ENCODE assay signal across 1 cellular context in the genomic region with DNA sequence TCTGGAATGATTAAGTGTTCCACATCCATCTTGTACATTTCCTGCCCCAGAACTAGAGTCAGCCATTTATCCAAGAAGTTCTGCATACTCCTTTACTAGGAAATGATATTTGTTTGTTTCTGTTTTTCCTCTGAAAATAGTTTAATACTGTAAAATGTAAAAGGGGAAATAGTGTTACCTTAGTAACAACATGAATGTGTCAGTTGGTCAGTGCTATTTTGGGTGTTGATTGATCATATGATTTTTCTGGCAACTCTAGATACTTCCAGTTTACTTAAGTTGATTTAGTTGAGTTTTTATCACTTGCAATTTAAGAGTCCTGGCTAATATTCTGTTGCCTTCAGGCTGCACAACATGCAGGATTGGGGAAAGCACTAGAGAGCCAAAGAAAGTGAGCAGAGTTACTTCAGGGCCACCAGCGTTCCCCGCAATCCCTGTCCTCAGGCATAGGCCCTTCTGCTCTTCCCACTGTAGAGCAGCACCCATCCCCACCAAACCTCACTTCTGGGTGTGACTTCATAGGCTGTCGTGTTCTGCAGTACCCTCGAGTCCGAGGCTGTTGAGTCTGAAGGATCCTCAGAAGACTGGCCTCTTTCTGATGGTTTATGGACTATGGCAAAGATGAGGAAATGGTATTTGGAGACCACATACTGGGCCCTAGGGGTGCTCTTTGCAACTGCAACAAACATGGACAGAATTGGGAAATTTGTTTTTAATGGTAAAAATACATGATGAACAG.
TF ChIP-seq lines count a peak whose summit lies in the region.

No MANE protein-coding gene starts in this region.

TF ChIP-seq in K562, 482 proteins besides CTCF, POLR2A, EP300 and RAD21 (continued from another document):
- TF ChIP-seq, protein P1, sequence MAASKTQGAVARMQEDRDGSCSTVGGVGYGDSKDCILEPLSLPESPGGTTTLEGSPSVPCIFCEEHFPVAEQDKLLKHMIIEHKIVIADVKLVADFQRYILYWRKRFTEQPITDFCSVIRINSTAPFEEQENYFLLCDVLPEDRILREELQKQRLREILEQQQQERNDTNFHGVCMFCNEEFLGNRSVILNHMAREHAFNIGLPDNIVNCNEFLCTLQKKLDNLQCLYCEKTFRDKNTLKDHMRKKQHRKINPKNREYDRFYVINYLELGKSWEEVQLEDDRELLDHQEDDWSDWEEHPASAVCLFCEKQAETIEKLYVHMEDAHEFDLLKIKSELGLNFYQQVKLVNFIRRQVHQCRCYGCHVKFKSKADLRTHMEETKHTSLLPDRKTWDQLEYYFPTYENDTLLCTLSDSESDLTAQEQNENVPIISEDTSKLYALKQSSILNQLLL (CRISPR knock-in tag; IDR thresholded peaks at IDR 0.05; ENCODE audit: borderline replicate concordance), result no peak
- TF ChIP-seq JUND (IDR thresholded peaks at IDR 0.05; ENCODE audit: borderline replicate concordance, low read depth, low read length) (no peak), JUND (tag; IDR thresholded peaks at IDR 0.05; ENCODE audit: borderline replicate concordance, low read depth, low read length) (no peak), ELF2 (CRISPR knock-in tag; IDR thresholded peaks at IDR 0.05) (no peak), ERF (CRISPR knock-in tag; IDR thresholded peaks at IDR 0.05) (no peak), GTF2E2 (tag; IDR thresholded peaks at IDR 0.05) (no peak), HSF4 (CRISPR knock-in tag; IDR thresholded peaks at IDR 0.05; ENCODE audit: borderline replicate concordance) (no peak), MYNN (IDR thresholded peaks at IDR 0.05) (no peak), MYNN (CRISPR knock-in tag; IDR thresholded peaks at IDR 0.05) (no peak)
- TF ChIP-seq, protein P2, sequence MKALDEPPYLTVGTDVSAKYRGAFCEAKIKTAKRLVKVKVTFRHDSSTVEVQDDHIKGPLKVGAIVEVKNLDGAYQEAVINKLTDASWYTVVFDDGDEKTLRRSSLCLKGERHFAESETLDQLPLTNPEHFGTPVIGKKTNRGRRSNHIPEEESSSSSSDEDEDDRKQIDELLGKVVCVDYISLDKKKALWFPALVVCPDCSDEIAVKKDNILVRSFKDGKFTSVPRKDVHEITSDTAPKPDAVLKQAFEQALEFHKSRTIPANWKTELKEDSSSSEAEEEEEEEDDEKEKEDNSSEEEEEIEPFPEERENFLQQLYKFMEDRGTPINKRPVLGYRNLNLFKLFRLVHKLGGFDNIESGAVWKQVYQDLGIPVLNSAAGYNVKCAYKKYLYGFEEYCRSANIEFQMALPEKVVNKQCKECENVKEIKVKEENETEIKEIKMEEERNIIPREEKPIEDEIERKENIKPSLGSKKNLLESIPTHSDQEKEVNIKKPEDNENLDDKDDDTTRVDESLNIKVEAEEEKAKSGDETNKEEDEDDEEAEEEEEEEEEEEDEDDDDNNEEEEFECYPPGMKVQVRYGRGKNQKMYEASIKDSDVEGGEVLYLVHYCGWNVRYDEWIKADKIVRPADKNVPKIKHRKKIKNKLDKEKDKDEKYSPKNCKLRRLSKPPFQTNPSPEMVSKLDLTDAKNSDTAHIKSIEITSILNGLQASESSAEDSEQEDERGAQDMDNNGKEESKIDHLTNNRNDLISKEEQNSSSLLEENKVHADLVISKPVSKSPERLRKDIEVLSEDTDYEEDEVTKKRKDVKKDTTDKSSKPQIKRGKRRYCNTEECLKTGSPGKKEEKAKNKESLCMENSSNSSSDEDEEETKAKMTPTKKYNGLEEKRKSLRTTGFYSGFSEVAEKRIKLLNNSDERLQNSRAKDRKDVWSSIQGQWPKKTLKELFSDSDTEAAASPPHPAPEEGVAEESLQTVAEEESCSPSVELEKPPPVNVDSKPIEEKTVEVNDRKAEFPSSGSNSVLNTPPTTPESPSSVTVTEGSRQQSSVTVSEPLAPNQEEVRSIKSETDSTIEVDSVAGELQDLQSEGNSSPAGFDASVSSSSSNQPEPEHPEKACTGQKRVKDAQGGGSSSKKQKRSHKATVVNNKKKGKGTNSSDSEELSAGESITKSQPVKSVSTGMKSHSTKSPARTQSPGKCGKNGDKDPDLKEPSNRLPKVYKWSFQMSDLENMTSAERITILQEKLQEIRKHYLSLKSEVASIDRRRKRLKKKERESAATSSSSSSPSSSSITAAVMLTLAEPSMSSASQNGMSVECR (CRISPR knock-in tag; IDR thresholded peaks at IDR 0.05), result no peak
- TF ChIP-seq, protein P3, sequence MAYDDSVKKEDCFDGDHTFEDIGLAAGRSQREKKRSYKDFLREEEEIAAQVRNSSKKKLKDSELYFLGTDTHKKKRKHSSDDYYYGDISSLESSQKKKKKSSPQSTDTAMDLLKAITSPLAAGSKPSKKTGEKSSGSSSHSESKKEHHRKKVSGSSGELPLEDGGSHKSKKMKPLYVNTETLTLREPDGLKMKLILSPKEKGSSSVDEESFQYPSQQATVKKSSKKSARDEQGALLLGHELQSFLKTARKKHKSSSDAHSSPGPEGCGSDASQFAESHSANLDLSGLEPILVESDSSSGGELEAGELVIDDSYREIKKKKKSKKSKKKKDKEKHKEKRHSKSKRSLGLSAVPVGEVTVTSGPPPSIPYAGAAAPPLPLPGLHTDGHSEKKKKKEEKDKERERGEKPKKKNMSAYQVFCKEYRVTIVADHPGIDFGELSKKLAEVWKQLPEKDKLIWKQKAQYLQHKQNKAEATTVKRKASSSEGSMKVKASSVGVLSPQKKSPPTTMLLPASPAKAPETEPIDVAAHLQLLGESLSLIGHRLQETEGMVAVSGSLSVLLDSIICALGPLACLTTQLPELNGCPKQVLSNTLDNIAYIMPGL (CRISPR knock-in tag; IDR thresholded peaks at IDR 0.05), result no peak
TF ChIP-seq in K562: peak in this region for 0.
